In genomic region chr11:73746701-73747100, GRCh38 we compare ENCODE assay signal across 27 cellular contexts.
"Had no signal": no experiment of that assay in that cellular context is flagged by ENCODE, and none has a peak within 500 bp of the region (broad histone marks: within the 10 kb centered on the region; RNA-seq: fewer than 3 reads in every experiment).

No MANE protein-coding gene starts in this region.

- H3K36me3 Mint-ChIP-seq: naive B cell, natural killer cell had no signal

- H3K9me3 ChIP-seq: left ventricle myocardium inferior, neutrophil, right atrium auricular region, stomach, testis, thyroid gland, transverse colon, upper lobe of right lung had no signal

- H3K27me3 Mint-ChIP-seq: naive B cell; stimulated activated naive B cell treated with anti-CD40 and anti-IgM and Interleukin-4, amounts not matched to agents 10 μg/mL and 1 μg/mL and 100 μg/mL, for 72 hours had no signal

- H3K4me3 Mint-ChIP-seq: mesothelial cell of epicardium; naive B cell; natural killer cell; nephron progenitor cell; neural progenitor cell; stimulated activated naive B cell treated with anti-CD40 and anti-IgM and Interleukin-4, amounts not matched to agents 10 μg/mL and 1 μg/mL and 100 μg/mL, for 72 hours had no signal

- H3K27me3 ChIP-seq: hepatocyte, neural progenitor cell, neutrophil, right atrium auricular region, stomach, testis, thyroid gland, transverse colon, upper lobe of right lung had no signal

- H3K36me3 ChIP-seq: left ventricle myocardium inferior, neural progenitor cell, neutrophil, right atrium auricular region, thyroid gland, transverse colon, upper lobe of right lung had no signal

- H3K4me1 ChIP-seq: neural progenitor cell, parathyroid adenoma had no signal

- DNase-seq: islet precursor cell; left ventricle myocardium inferior; mesendoderm; naive B cell; natural killer cell; nephron progenitor cell; occipital lobe; stimulated activated CD4-positive, alpha-beta T cell treated with anti-CD3 and anti-CD28 coated beads, Interleukin-12 subunit alpha, Interleukin-12 subunit beta, amount 100 ng/mL, for 4 hours; stimulated activated CD4-positive, alpha-beta T cell treated with anti-CD3 and anti-CD28 coated beads, Interleukin-15, amount 100 ng/mL, for 24 hours; stimulated activated CD4-positive, alpha-beta T cell treated with anti-CD3 and anti-CD28 coated beads, Interleukin-2, amount 100 ng/mL, for 24 hours; stimulated activated CD4-positive, alpha-beta T cell treated with anti-CD3 and anti-CD28 coated beads, Interleukin-4, amount 100 ng/mL, for 1 hour; stimulated activated naive B cell treated with anti-CD40 and anti-IgM and Interleukin-4, amounts not matched to agents 10 μg/mL and 1 μg/mL and 100 μg/mL, for 72 hours; stimulated activated naive CD8-positive, alpha-beta T cell treated with anti-CD3 and anti-CD28 coated beads, Interleukin-15, Interleukin-2, amounts not matched to agents 100 U/mL and 50 U/mL, for 24 hours; stomach; testis; thyroid gland; transverse colon; upper lobe of right lung had no signal

- H3K27ac ChIP-seq: hepatocyte, left ventricle myocardium inferior, neural progenitor cell, neutrophil, parathyroid adenoma, right atrium auricular region, skin epidermis, stomach, testis, transverse colon, upper lobe of right lung had no signal

- H3K4me1 Mint-ChIP-seq: nephron progenitor cell, neural progenitor cell had no signal

- H3K4me3 ChIP-seq: hepatocyte, left ventricle myocardium inferior, lung, neural progenitor cell, right atrium auricular region, skin epidermis, stomach, testis, thyroid gland, transverse colon, upper lobe of right lung had no signal

- H2AFZ ChIP-seq: hepatocyte, neural progenitor cell, parathyroid adenoma had no signal

- H3K27ac Mint-ChIP-seq: mesothelial cell of epicardium; nephron progenitor cell; neural progenitor cell; stimulated activated naive B cell treated with anti-CD40 and anti-IgM and Interleukin-4, amounts not matched to agents 10 μg/mL and 1 μg/mL and 100 μg/mL, for 72 hours had no signal

- ATAC-seq: natural killer cell; sciatic nerve; stimulated activated naive B cell treated with anti-CD40 and anti-IgM and Interleukin-4, amounts not matched to agents 10 μg/mL and 1 μg/mL and 100 μg/mL, for 72 hours; stimulated activated naive CD8-positive, alpha-beta T cell treated with anti-CD3 and anti-CD28 coated beads, Interleukin-15, Interleukin-2, amounts not matched to agents 100 U/mL and 50 U/mL, for 24 hours; upper lobe of right lung had no signal

- H3K9me3 Mint-ChIP-seq: mesothelial cell of epicardium; naive B cell; natural killer cell; neural progenitor cell; stimulated activated naive B cell treated with anti-CD40 and anti-IgM and Interleukin-4, amounts not matched to agents 10 μg/mL and 1 μg/mL and 100 μg/mL, for 72 hours had no signal

- H3K9ac ChIP-seq: neural progenitor cell, parathyroid adenoma had no signal

- H3K4me2 ChIP-seq: hepatocyte, neural progenitor cell had no signal
